1 cellular context compared by ENCODE assay signal in the genomic region with DNA sequence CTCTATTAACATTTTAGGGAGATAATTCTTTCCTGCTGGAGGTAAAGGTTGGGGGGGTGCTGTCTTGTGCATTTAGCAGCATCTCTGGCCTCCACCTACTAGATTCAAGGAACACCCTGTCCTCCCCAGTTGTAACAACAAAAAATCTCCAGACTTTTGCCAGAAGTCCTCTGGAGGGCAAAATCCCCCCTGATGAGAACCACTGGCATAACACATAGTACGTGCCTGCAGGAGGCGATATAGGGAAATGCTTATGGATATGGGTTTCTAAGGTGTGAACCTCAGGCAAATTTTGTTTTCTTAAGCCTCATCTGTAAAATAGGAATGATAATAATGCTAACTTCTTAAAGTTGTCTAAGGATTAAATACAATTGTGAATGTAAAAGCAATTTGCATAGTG.
TF ChIP-seq lines count a peak whose summit lies in the region.

No MANE protein-coding gene starts in this region.

TF ChIP-seq in GM23338, 12 proteins besides CTCF, POLR2A, EP300 and RAD21 (continued from another document):
- TF ChIP-seq NANOG (IDR thresholded peaks at IDR 0.05; ENCODE audit: borderline replicate concordance), result no peak
- no peak for TF ChIP-seq REST (IDR thresholded peaks at IDR 0.05; ENCODE audit: unreplicated experiment)
- TF ChIP-seq CREB1 (CRISPR knock-in tag; IDR thresholded peaks at IDR 0.05; ENCODE audit: low read depth), result no peak
- no peak for TF ChIP-seq ZNF331 (CRISPR knock-in tag; IDR thresholded peaks at IDR 0.05; ENCODE audit: low read depth)
- no peak for TF ChIP-seq ZNF114 (CRISPR knock-in tag; IDR thresholded peaks at IDR 0.05)
